In the genomic region with DNA sequence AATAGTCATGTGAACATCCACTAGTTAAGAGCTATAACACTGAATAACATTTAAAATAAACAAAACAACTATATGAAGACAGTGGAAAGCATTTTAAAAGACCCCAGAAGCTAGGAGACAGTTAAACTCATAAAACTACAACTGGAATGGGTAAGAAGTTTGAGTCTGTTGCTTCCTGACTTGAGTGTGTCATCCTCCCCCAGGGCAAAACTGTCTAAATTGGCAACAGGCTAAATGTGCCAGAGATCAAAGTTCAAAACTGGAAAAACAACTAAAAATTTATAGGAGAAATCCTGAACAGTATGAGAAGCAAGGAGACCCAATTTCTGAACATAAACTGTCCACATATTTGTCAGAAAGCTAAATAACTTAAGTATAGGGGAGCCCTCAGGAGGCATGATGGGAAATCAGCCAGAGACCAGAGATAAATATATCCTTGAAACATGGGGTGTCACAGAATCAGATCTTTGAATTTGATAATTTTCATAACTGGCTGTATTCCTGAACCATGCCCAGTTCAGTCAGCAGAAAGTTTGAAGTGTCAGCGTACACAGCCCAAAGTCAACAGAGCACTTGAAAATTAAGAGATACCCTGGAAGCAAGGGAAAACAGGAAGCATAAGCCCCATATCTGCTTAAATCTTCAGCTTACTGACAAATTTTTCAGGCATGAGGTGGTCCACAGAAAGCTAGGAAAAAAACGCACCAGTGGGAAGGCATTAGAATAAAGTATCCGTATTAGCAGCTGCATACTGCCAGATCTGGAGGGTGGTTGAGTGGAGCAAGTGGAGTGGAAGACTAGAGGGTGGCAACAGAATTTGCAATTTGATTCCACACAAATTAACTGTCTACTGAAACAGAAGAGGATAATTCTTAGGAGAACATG, we compare ENCODE assay signal across 19 cellular contexts.
"Had no signal": no experiment of that assay in that cellular context is flagged by ENCODE, and none has a peak within 500 bp of the region (broad histone marks: within the 10 kb centered on the region; RNA-seq: fewer than 3 reads in every experiment).

No MANE protein-coding gene starts in this region.

- H3K36me3 ChIP-seq: adrenal gland, esophagus muscularis mucosa, lower lobe of right lung, ovary, sigmoid colon had no signal

- ATAC-seq: lower lobe of right lung; stimulated activated naive CD8-positive, alpha-beta T cell treated with anti-CD3 and anti-CD28 coated beads, Interleukin-15, amount 100 ng/mL, for 72 hours; WTC11 had no signal

- H3K4me3 ChIP-seq: adrenal gland, esophagus muscularis mucosa, lower lobe of right lung, ovary, sigmoid colon, testis had no signal

- DNase-seq: activated CD4-positive, alpha-beta memory T cell treated with anti-CD3 and anti-CD28 coated beads, Interleukin-2, amount 10 ng/mL, durations not matched to agents 7 days and 5 days; activated CD4-positive, alpha-beta T cell treated with anti-CD3 and anti-CD28 coated beads for 4 hours; activated effector memory CD4-positive, alpha-beta T cell treated with Interleukin-2 at 50 U/mL for 16 hours; activated naive CD4-positive, alpha-beta T cell treated with anti-CD3 and anti-CD28 coated beads, Interleukin-2, amount 50 U/mL, for 16 hours; activated T-cell treated with anti-CD3 and anti-CD28 coated beads, Interleukin-2, amount 50 U/mL, for 24 hours; adrenal gland; glutamatergic neuron; lower lobe of right lung; ovary; sigmoid colon; stimulated activated CD4-positive, alpha-beta T cell treated with anti-CD3 and anti-CD28 coated beads, Interleukin-1b, Interleukin-23, amount 100 ng/mL, for 48 hours; stimulated activated naive CD8-positive, alpha-beta T cell treated with anti-CD3 and anti-CD28 coated beads, Interleukin-15, amount 100 ng/mL, for 72 hours; T-helper 2 cell; testis had no signal

- H3K4me3 Mint-ChIP-seq: activated CD4-positive, alpha-beta memory T cell treated with anti-CD3 and anti-CD28 coated beads, Interleukin-2, amount 10 ng/mL, durations not matched to agents 7 days and 5 days; activated T-cell treated with anti-CD3 and anti-CD28 coated beads, Interleukin-2, amount 50 U/mL, for 24 hours; mesothelial cell of epicardium; neural crest cell; stimulated activated naive CD8-positive, alpha-beta T cell treated with anti-CD3 and anti-CD28 coated beads, Interleukin-15, amount 100 ng/mL, for 72 hours; WTC11 had no signal

- H3K36me3 Mint-ChIP-seq: WTC11 had no signal

- H3K4me1 ChIP-seq: adrenal gland, esophagus muscularis mucosa, lower lobe of right lung, sigmoid colon, testis had no signal

- H3K27ac ChIP-seq: adrenal gland, esophagus muscularis mucosa, lower lobe of right lung, ovary, sigmoid colon, testis had no signal

- H3K27me3 ChIP-seq: adrenal gland, esophagus muscularis mucosa, ovary, sigmoid colon, testis had no signal

- H3K9me3 ChIP-seq: adrenal gland, ovary, testis had no signal

- H3K4me1 Mint-ChIP-seq: activated CD4-positive, alpha-beta memory T cell treated with anti-CD3 and anti-CD28 coated beads, Interleukin-2, amount 10 ng/mL, durations not matched to agents 7 days and 5 days; neural crest cell; stimulated activated naive CD8-positive, alpha-beta T cell treated with anti-CD3 and anti-CD28 coated beads, Interleukin-15, amount 100 ng/mL, for 72 hours had no signal

- H3K27ac Mint-ChIP-seq: activated CD4-positive, alpha-beta memory T cell treated with anti-CD3 and anti-CD28 coated beads, Interleukin-2, amount 10 ng/mL, durations not matched to agents 7 days and 5 days; activated T-cell treated with anti-CD3 and anti-CD28 coated beads, Interleukin-2, amount 50 U/mL, for 24 hours; mesothelial cell of epicardium; stimulated activated naive CD8-positive, alpha-beta T cell treated with anti-CD3 and anti-CD28 coated beads, Interleukin-15, amount 100 ng/mL, for 72 hours; WTC11 had no signal

- FAIRE-seq: TTC549 had no signal
